In genomic region chr2:54658548-54659207, GRCh38 we compare ENCODE assay signal across 13 cellular contexts.
DNase-seq lines count a peak whose midpoint lies in the region; ATAC-seq and TF ChIP-seq lines count a peak whose summit lies in the region.
"Had no signal": no experiment of that assay in that cellular context is flagged by ENCODE, and none has a peak within 500 bp of the region (broad histone marks: within the 10 kb centered on the region; RNA-seq: fewer than 3 reads in every experiment).

No MANE protein-coding gene starts in this region.

- TF ChIP-seq CTCF in heart left ventricle (IDR thresholded peaks at IDR 0.05) (no peak), right atrium auricular region (IDR thresholded peaks at IDR 0.05) (no peak), kidney epithelial cell (IDR thresholded peaks at IDR 0.05; ENCODE audit: insufficient read depth, low read length, poor library complexity, severe bottlenecking) (no peak), vagina (IDR thresholded peaks at IDR 0.05) (no peak)

- ATAC-seq in heart left ventricle (peak in 1 of 4 donors; percentile 36), HG02981 (IDR thresholded peaks at IDR 0.05; ENCODE audit: unreplicated experiment) (no peak)

- H3K4me1 ChIP-seq in heart left ventricle = peaks cover 0 to 29% (median 23%) of the 10 kb centered on the region in 12 donors
- H3K4me1 ChIP-seq in right atrium auricular region = peaks cover 0 to 17% of the 10 kb centered on the region in 2 donors
- peaks cover 16% of the 10 kb centered on the region for H3K4me1 ChIP-seq in vagina
- H3K4me1 ChIP-seq: BLaER1 treated with 17β-estradiol and CSF1 and Interleukin-3, amounts not matched to agents 10 nM and 100 nM had no signal

- no peak overlapping the region for H3K4me3 ChIP-seq in heart left ventricle
- no peak overlapping the region for H3K4me3 ChIP-seq in right atrium auricular region
- H3K4me3 ChIP-seq in kidney epithelial cell (ENCODE audit: low read depth, low read length) = no peak overlapping the region
- no peak overlapping the region for H3K4me3 ChIP-seq in vagina
- H3K4me3 ChIP-seq: BLaER1 treated with 17β-estradiol and CSF1 and Interleukin-3, amounts not matched to agents 10 nM and 100 nM had no signal

- no peak for TF ChIP-seq POLR2A in heart left ventricle (IDR thresholded peaks at IDR 0.05)
- TF ChIP-seq POLR2A in vagina (IDR thresholded peaks at IDR 0.05) = no peak

- H3K9me3 ChIP-seq in heart left ventricle = no peaks in the 10 kb centered on the region
- H3K9me3 ChIP-seq in right atrium auricular region = no peaks in the 10 kb centered on the region
- no peaks in the 10 kb centered on the region for H3K9me3 ChIP-seq in vagina
- H3K9me3 ChIP-seq: BLaER1 treated with 17β-estradiol and CSF1 and Interleukin-3, amounts not matched to agents 10 nM and 100 nM had no signal

- peaks cover 18 to 100% (median 100%) of the 10 kb centered on the region in 9 donors for H3K36me3 ChIP-seq in heart left ventricle
- peaks cover 97% of the 10 kb centered on the region for H3K36me3 ChIP-seq in right atrium auricular region
- peaks cover 8% of the 10 kb centered on the region for H3K36me3 ChIP-seq in kidney epithelial cell (ENCODE audit: control insufficient read depth, insufficient read depth, low read length)
- peaks cover 0 to 77% of the 10 kb centered on the region in 2 donors for H3K36me3 ChIP-seq in vagina

- H3K27me3 ChIP-seq in heart left ventricle (no peaks in the 10 kb centered on the region), right atrium auricular region (no peaks in the 10 kb centered on the region), kidney epithelial cell (ENCODE audit: control insufficient read depth, insufficient read depth, low read length) (no peaks in the 10 kb centered on the region), vagina (no peaks in the 10 kb centered on the region)
- H3K27me3 ChIP-seq: BLaER1 treated with 17β-estradiol and CSF1 and Interleukin-3, amounts not matched to agents 10 nM and 100 nM had no signal

- H3K27ac ChIP-seq in heart left ventricle (peak overlapping the region; percentile 17 to 78 (median 50)), right atrium auricular region (peak overlapping the region in 1 of 2 donors; percentile 28), vagina (peak overlapping the region; percentile 24)
- H3K27ac ChIP-seq: WERI-Rb-1 had no signal

- 64 to 78% (median 69%) methylated on average over 3 of the region's 3 CpGs for WGBS in heart left ventricle, 4 donors

- intact Hi-C loops in heart left ventricle (cut with DNase I) = loop anchor here in 4 of 10 donors (2.0 to 10.0 kb wide), 3 partner anchors 44 to 356 kb away; no protein-coding TSS in a partner anchor
- intact Hi-C loops in vagina (cut with DNase I) = loop anchor here (10.0 kb wide), 1 partner anchor 46 kb away; no protein-coding TSS in a partner anchor

- DNase-seq in heart left ventricle = no peak
- DNase-seq in right atrium auricular region (ENCODE audit: low spot score) = no peak
- peak; percentile 79 for DNase-seq in amniotic epithelial cell (ENCODE audit: low read depth)
- DNase-seq in kidney epithelial cell (ENCODE audit: low read depth) = peak; percentile 50
- DNase-seq in vagina (ENCODE audit: extremely low spot score in 2 of 2) = peak in 1 of 2 donors; percentile 74
- DNase-seq in NCI-H1694 treated with DMSO at 0.1 percent for 48 hours (lab: John Stamatoyannopoulos, UW) = no peak
- DNase-seq in stimulated activated CD4-positive, alpha-beta T cell treated with anti-CD3 and anti-CD28 coated beads, Interleukin-4, amount 100 ng/mL, for 24 hours = no peak
- DNase-seq: erythroblast, NCI-H2081 treated with DMSO at 0.1 percent for 48 hours, retina, WERI-Rb-1 had no signal

Comparison
In these comparisons a context has a peak if more than half of its experiments do, and no peak if none do; other contexts are left out.
1. DNase-seq: peak in amniotic epithelial cell (single experiment) and kidney epithelial cell (single experiment); none in heart left ventricle (0 of 5), right atrium auricular region (single experiment), NCI-H1694 treated with DMSO at 0.1 percent for 48 hours (single experiment) and stimulated activated CD4-positive, alpha-beta T cell treated with anti-CD3 and anti-CD28 coated beads, Interleukin-4, amount 100 ng/mL, for 24 hours (single experiment).